ENCODE assay signal across 10 cellular contexts in genomic region chr4:76562161-76562560, GRCh38.
DNase-seq lines count a peak whose midpoint lies in the region; ATAC-seq and TF ChIP-seq lines count a peak whose summit lies in the region.
"Had no signal": no experiment of that assay in that cellular context is flagged by ENCODE, and none has a peak within 500 bp of the region (broad histone marks: within the 10 kb centered on the region; RNA-seq: fewer than 3 reads in every experiment).

No MANE protein-coding gene starts in this region.

- no peaks in the 10 kb centered on the region for H3K27me3 ChIP-seq in breast epithelium

- no peaks in the 10 kb centered on the region for H3K9me3 Mint-ChIP-seq in activated naive CD8-positive, alpha-beta T cell treated with anti-CD3 and anti-CD28 coated beads for 36 hours
- H3K9me3 Mint-ChIP-seq in activated naive CD8-positive, alpha-beta T cell treated with anti-CD3 and anti-CD28 coated beads, Interleukin-2, amount 50 U/mL, for 24 hours, result no peaks in the 10 kb centered on the region
- no peaks in the 10 kb centered on the region for H3K9me3 Mint-ChIP-seq in activated CD4-positive, alpha-beta memory T cell treated with anti-CD3 and anti-CD28 coated beads for 36 hours

- H3K36me3 ChIP-seq in breast epithelium, result no peaks in the 10 kb centered on the region

- no peak overlapping the region for H3K4me3 ChIP-seq in breast epithelium

- no peaks in the 10 kb centered on the region for H3K9me3 ChIP-seq in breast epithelium

- no peak for TF ChIP-seq CTCF in breast epithelium (IDR thresholded peaks at IDR 0.05)

- no peak for DNase-seq in activated naive CD8-positive, alpha-beta T cell treated with anti-CD3 and anti-CD28 coated beads for 36 hours
- no peak for DNase-seq in activated naive CD8-positive, alpha-beta T cell treated with anti-CD3 and anti-CD28 coated beads, Interleukin-2, amount 50 U/mL, for 24 hours
- DNase-seq in breast epithelium (ENCODE audit: low spot score in 2 of 2), result no peak
- DNase-seq in iris pigment epithelial cell (ENCODE audit: low read depth), result peak; percentile 91
- no peak for DNase-seq in activated CD4-positive, alpha-beta memory T cell treated with anti-CD3 and anti-CD28 coated beads for 36 hours
- DNase-seq in stimulated activated CD4-positive, alpha-beta T cell treated with anti-CD3 and anti-CD28 coated beads, Interleukin-1b, Interleukin-23, amount 100 ng/mL, for 48 hours, result no peak
- DNase-seq: H7, T-helper 17 cell had no signal

- no peaks in the 10 kb centered on the region for H3K36me3 Mint-ChIP-seq in activated naive CD8-positive, alpha-beta T cell treated with anti-CD3 and anti-CD28 coated beads for 36 hours
- H3K36me3 Mint-ChIP-seq in activated naive CD8-positive, alpha-beta T cell treated with anti-CD3 and anti-CD28 coated beads, Interleukin-2, amount 50 U/mL, for 24 hours (ENCODE audit: low read depth), result no peaks in the 10 kb centered on the region
- no peaks in the 10 kb centered on the region for H3K36me3 Mint-ChIP-seq in activated CD4-positive, alpha-beta memory T cell treated with anti-CD3 and anti-CD28 coated beads for 36 hours

- POLR2A ChIA-PET in activated CD4-positive, alpha-beta memory T cell treated with anti-CD3 and anti-CD28 coated beads for 36 hours (lab: Charles Lee), result no interaction called here

- peaks cover 18% of the 10 kb centered on the region for H3K4me1 Mint-ChIP-seq in activated naive CD8-positive, alpha-beta T cell treated with anti-CD3 and anti-CD28 coated beads for 36 hours
- peaks cover 15% of the 10 kb centered on the region for H3K4me1 Mint-ChIP-seq in activated naive CD8-positive, alpha-beta T cell treated with anti-CD3 and anti-CD28 coated beads, Interleukin-2, amount 50 U/mL, for 24 hours
- H3K4me1 Mint-ChIP-seq in activated CD4-positive, alpha-beta memory T cell treated with anti-CD3 and anti-CD28 coated beads for 36 hours (ENCODE audit: low read depth), result peaks cover 2% of the 10 kb centered on the region
- H3K4me1 Mint-ChIP-seq: T-helper 17 cell had no signal

- intact Hi-C loops in breast epithelium (cut with DNase I; ENCODE audit: low total_unique reads), result no loop called here
- intact Hi-C loops in activated CD4-positive, alpha-beta memory T cell treated with anti-CD3 and anti-CD28 coated beads for 36 hours (cut with micrococcal nuclease), result no loop called here

- peak overlapping the region; percentile 20 for H3K27ac Mint-ChIP-seq in activated naive CD8-positive, alpha-beta T cell treated with anti-CD3 and anti-CD28 coated beads for 36 hours
- H3K27ac Mint-ChIP-seq in activated naive CD8-positive, alpha-beta T cell treated with anti-CD3 and anti-CD28 coated beads, Interleukin-2, amount 50 U/mL, for 24 hours, result no peak overlapping the region
- H3K27ac Mint-ChIP-seq in activated CD4-positive, alpha-beta memory T cell treated with anti-CD3 and anti-CD28 coated beads for 36 hours, result no peak overlapping the region
- H3K27ac Mint-ChIP-seq: T-helper 17 cell had no signal

- H3K27me3 Mint-ChIP-seq in activated naive CD8-positive, alpha-beta T cell treated with anti-CD3 and anti-CD28 coated beads for 36 hours, result peaks cover 17% of the 10 kb centered on the region
- H3K27me3 Mint-ChIP-seq in activated naive CD8-positive, alpha-beta T cell treated with anti-CD3 and anti-CD28 coated beads, Interleukin-2, amount 50 U/mL, for 24 hours, result peaks cover 9% of the 10 kb centered on the region
- H3K27me3 Mint-ChIP-seq in activated CD4-positive, alpha-beta memory T cell treated with anti-CD3 and anti-CD28 coated beads for 36 hours, result peaks cover 6% of the 10 kb centered on the region

- no peak for ATAC-seq in activated naive CD8-positive, alpha-beta T cell treated with anti-CD3 and anti-CD28 coated beads, Interleukin-2, amount 50 U/mL, for 24 hours
- ATAC-seq in HG02973 (IDR thresholded peaks at IDR 0.05; ENCODE audit: unreplicated experiment) (no peak), GM21381 (IDR thresholded peaks at IDR 0.05; ENCODE audit: unreplicated experiment) (no peak)
- ATAC-seq: T-helper 17 cell had no signal

- H3K4me1 ChIP-seq in breast epithelium, result peaks cover 0 to 17% of the 10 kb centered on the region in 2 donors

- CTCF ChIA-PET in activated CD4-positive, alpha-beta memory T cell treated with anti-CD3 and anti-CD28 coated beads for 36 hours (lab: Charles Lee), result no interaction called here

- no peak for TF ChIP-seq POLR2A in breast epithelium (IDR thresholded peaks at IDR 0.05)

- peak overlapping the region; percentile 13 to 74 for H3K27ac ChIP-seq in breast epithelium

- H3K4me3 Mint-ChIP-seq in activated naive CD8-positive, alpha-beta T cell treated with anti-CD3 and anti-CD28 coated beads for 36 hours, result no peak overlapping the region
- no peak overlapping the region for H3K4me3 Mint-ChIP-seq in activated naive CD8-positive, alpha-beta T cell treated with anti-CD3 and anti-CD28 coated beads, Interleukin-2, amount 50 U/mL, for 24 hours
- H3K4me3 Mint-ChIP-seq in activated CD4-positive, alpha-beta memory T cell treated with anti-CD3 and anti-CD28 coated beads for 36 hours, result no peak overlapping the region
- H3K4me3 Mint-ChIP-seq: T-helper 17 cell had no signal
